ENCODE assay signal across 8 cellular contexts in the genomic region with DNA sequence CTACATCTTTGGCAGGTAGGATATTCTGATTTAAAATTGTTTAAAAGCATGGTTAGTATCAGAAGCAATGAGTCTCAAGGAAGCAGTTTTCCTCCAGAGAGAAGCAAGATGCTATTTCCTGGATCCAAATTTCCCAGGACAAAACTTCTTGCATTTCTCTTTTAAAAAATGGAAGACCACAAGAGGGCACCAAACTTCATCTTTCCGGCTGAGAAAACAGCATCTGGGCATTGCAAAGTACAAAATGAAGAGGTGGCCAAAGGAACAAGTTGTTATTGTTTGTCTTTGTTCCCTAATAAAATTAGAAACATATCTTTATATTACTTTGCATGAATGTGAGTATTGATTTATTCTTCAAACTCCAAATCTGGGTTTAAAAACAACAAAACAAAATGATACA.
DNase-seq lines count a peak whose midpoint lies in the region; ATAC-seq and TF ChIP-seq lines count a peak whose summit lies in the region.

No MANE protein-coding gene starts in this region.

- H3K4me3 ChIP-seq in GM23338 = no peak overlapping the region
- H3K4me3 ChIP-seq in OCI-LY7 (ENCODE audit: low read depth, low read length, poor library complexity, severe bottlenecking) = no peak overlapping the region
- H3K4me3 ChIP-seq in neural progenitor cell = no peak overlapping the region

- DNase-seq in CD14-positive monocyte (ENCODE audit: low spot score) (no peak), GM23338 (ENCODE audit: low spot score) (peak; percentile 77), OCI-LY7 (ENCODE audit: low spot score) (peak; percentile 63), fibroblast of gingiva (ENCODE audit: low read depth) (peak; percentile 51), neural progenitor cell (ENCODE audit: low spot score) (peak; percentile 63)
- no peak for DNase-seq in effector CD4-positive, alpha-beta T cell

- peak; percentile 79 for TF ChIP-seq CTCF in CD14-positive monocyte (IDR thresholded peaks at IDR 0.05)
- TF ChIP-seq CTCF in GM23338 (conservative IDR thresholded peaks at IDR 0.05; ENCODE audit: low read depth in 2 of 2) = peak; percentile 75 to 89
- TF ChIP-seq CTCF in OCI-LY7 (conservative IDR thresholded peaks at IDR 0.05; ENCODE audit: low read length) = peak; percentile 97
- TF ChIP-seq CTCF in neural progenitor cell (IDR thresholded peaks at IDR 0.05) = peak; percentile 82

- H2AFZ ChIP-seq in GM23338 (no peak overlapping the region), OCI-LY7 (ENCODE audit: low read length) (peak overlapping the region; percentile 1; the same call in 1 of the 2 replicates), neural progenitor cell (replicated peaks) (no peak overlapping the region)

- H3K4me3 Mint-ChIP-seq in CD14-positive monocyte (no peak overlapping the region), GM23338 (no peak overlapping the region), neural progenitor cell (no peak overlapping the region)

- peaks cover 0 to 2% (median 0%) of the 10 kb centered on the region in 7 donors for H3K9me3 Mint-ChIP-seq in CD14-positive monocyte
- no peaks in the 10 kb centered on the region for H3K9me3 Mint-ChIP-seq in GM23338
- H3K9me3 Mint-ChIP-seq in neural progenitor cell = no peaks in the 10 kb centered on the region

- intact Hi-C loops in CD14-positive monocyte (cut with micrococcal nuclease) = loop anchor here (5.0 to 10.0 kb wide), 2 partner anchors 229 to 232 kb away; no protein-coding TSS in a partner anchor
- intact Hi-C loops in OCI-LY7 (cut with micrococcal nuclease; ENCODE audit: unreplicated experiment) = loop anchor here (1.0 to 5.0 kb wide), 3 partner anchors 54 to 272 kb away; no protein-coding TSS in a partner anchor

- H3K27me3 Mint-ChIP-seq in CD14-positive monocyte (ENCODE audit: low read depth in 3 of 3) = peaks cover 0 to 5% (median 0%) of the 10 kb centered on the region in 3 donors
- H3K27me3 Mint-ChIP-seq in GM23338 (ENCODE audit: insufficient read depth, low read depth, poor library complexity) = no peaks in the 10 kb centered on the region
- no peaks in the 10 kb centered on the region for H3K27me3 Mint-ChIP-seq in neural progenitor cell (ENCODE audit: insufficient read depth, low read depth)

- no peaks in the 10 kb centered on the region for H4K20me1 ChIP-seq in GM23338 (replicated peaks; ENCODE audit: insufficient read depth)
- H4K20me1 ChIP-seq in OCI-LY7 (ENCODE audit: insufficient read depth, low read length) = no peaks in the 10 kb centered on the region
- H4K20me1 ChIP-seq in neural progenitor cell (ENCODE audit: low read depth) = no peaks in the 10 kb centered on the region

- H3K27ac Mint-ChIP-seq in CD14-positive monocyte = no peak overlapping the region
- no peak overlapping the region for H3K27ac Mint-ChIP-seq in GM23338
- H3K27ac Mint-ChIP-seq in neural progenitor cell = no peak overlapping the region

- H3K4me1 Mint-ChIP-seq in CD14-positive monocyte = peaks cover 12% of the 10 kb centered on the region
- peaks cover 8% of the 10 kb centered on the region; the same call in 1 of the 3 replicates for H3K4me1 Mint-ChIP-seq in GM23338
- peaks cover 6% of the 10 kb centered on the region for H3K4me1 Mint-ChIP-seq in neural progenitor cell

- ATAC-seq in GM23338 (no peak), GM21423 (IDR thresholded peaks at IDR 0.05; ENCODE audit: unreplicated experiment) (no peak), GM18517 (IDR thresholded peaks at IDR 0.05; ENCODE audit: unreplicated experiment) (no peak)

- no peak overlapping the region for H3K9ac ChIP-seq in neural progenitor cell

- H3K4me2 ChIP-seq in GM23338 = no peak overlapping the region
- no peak overlapping the region for H3K4me2 ChIP-seq in OCI-LY7 (ENCODE audit: low read length)
- no peak overlapping the region for H3K4me2 ChIP-seq in neural progenitor cell

- H3K27me3 ChIP-seq in GM23338 (ENCODE audit: insufficient read depth) (no peaks in the 10 kb centered on the region), neural progenitor cell (no peaks in the 10 kb centered on the region)

- POLR2A ChIA-PET in OCI-LY7 (lab: Charles Lee) = no interaction called here

- H3K36me3 Mint-ChIP-seq in CD14-positive monocyte (no peaks in the 10 kb centered on the region), GM23338 (ENCODE audit: low read depth) (no peaks in the 10 kb centered on the region), neural progenitor cell (no peaks in the 10 kb centered on the region)

- H3K9me3 ChIP-seq in OCI-LY7 (ENCODE audit: low read length) (no peaks in the 10 kb centered on the region), neural progenitor cell (ENCODE audit: low read depth) (no peaks in the 10 kb centered on the region)

- no TSS peak for BruUV-seq in OCI-LY7 (replicated peaks; lab: Mats Ljungman, UMichigan)

- CTCF ChIA-PET in OCI-LY7 (lab: Charles Lee; ENCODE audit: unreplicated experiment) = no interaction called here

- H3K79me2 ChIP-seq in GM23338 (replicated peaks; ENCODE audit: insufficient read depth) (no peaks in the 10 kb centered on the region), OCI-LY7 (ENCODE audit: insufficient read depth, low read depth, low read length) (no peaks in the 10 kb centered on the region), neural progenitor cell (ENCODE audit: low read depth) (no peaks in the 10 kb centered on the region)

- H3K9me2 ChIP-seq in GM23338 (ENCODE audit: insufficient read depth) (no peaks in the 10 kb centered on the region), OCI-LY7 (ENCODE audit: insufficient read depth, low read length) (no peaks in the 10 kb centered on the region)

- H3F3A ChIP-seq in GM23338 (replicated peaks; ENCODE audit: low read depth) = no peaks in the 10 kb centered on the region
- H3F3A ChIP-seq in neural progenitor cell (ENCODE audit: low read depth) = peaks cover 13% of the 10 kb centered on the region

- H3K27ac ChIP-seq in GM23338 (ENCODE audit: low read depth) (no peak overlapping the region), OCI-LY7 (ENCODE audit: low read depth, low read length, poor library complexity, severe bottlenecking) (no peak overlapping the region), neural progenitor cell (no peak overlapping the region)

- H3K36me3 ChIP-seq in GM23338 (ENCODE audit: insufficient read depth) (no peaks in the 10 kb centered on the region), OCI-LY7 (ENCODE audit: insufficient read depth, low read length) (no peaks in the 10 kb centered on the region), neural progenitor cell (no peaks in the 10 kb centered on the region)

- H3K4me1 ChIP-seq in GM23338 (ENCODE audit: insufficient read depth) = no peaks in the 10 kb centered on the region
- H3K4me1 ChIP-seq in OCI-LY7 (ENCODE audit: insufficient read depth, low read length, poor library complexity, severe bottlenecking) = no peaks in the 10 kb centered on the region
- H3K4me1 ChIP-seq in neural progenitor cell = peaks cover 13% of the 10 kb centered on the region

TF ChIP-seq in GM23338, 12 proteins besides CTCF, POLR2A, EP300 and RAD21:
- TF ChIP-seq STAT1 (IDR thresholded peaks at IDR 0.05; ENCODE audit: unreplicated experiment) = no peak

Comparison
In these comparisons a context has a peak if more than half of its experiments do, and no peak if none do; other contexts are left out.
1. DNase-seq: peak in GM23338 (single experiment), OCI-LY7 (single experiment), fibroblast of gingiva (single experiment) and neural progenitor cell (single experiment); none in CD14-positive monocyte (single experiment) and effector CD4-positive, alpha-beta T cell (single experiment).
2. Peak in every context shown above with its lines, with median percentiles within 50 percentile points of each other: CTCF ChIP-seq.